14 cellular contexts compared by ENCODE assay signal in genomic region chr9:111944467-111944866, GRCh38. TPM values are rescaled to one million over a fixed set of nuclear protein-coding genes. Genes with fewer than 3 reads are reported as not detected.
DNase-seq lines count a peak whose midpoint lies in the region; ATAC-seq and TF ChIP-seq lines count a peak whose summit lies in the region.
"Had no signal": no experiment of that assay in that cellular context is flagged by ENCODE, and none has a peak within 500 bp of the region (broad histone marks: within the 10 kb centered on the region; RNA-seq: fewer than 3 reads in every experiment).

No MANE protein-coding gene starts in this region.

- H3K9me3 Mint-ChIP-seq in MCF 10A (ENCODE audit: unreplicated experiment), result no peaks in the 10 kb centered on the region
- no peaks in the 10 kb centered on the region for H3K9me3 Mint-ChIP-seq in Calu3 (ENCODE audit: low read depth, unreplicated experiment)
- H3K9me3 Mint-ChIP-seq in activated T-helper 2 cell treated with anti-CD3 and anti-CD28 coated beads, Interferon-gamma antibody, Interleukin-2, Interleukin-4, amounts not matched to agents 10 μg/mL and 5 μg/mL and 100 μg/mL, durations not matched to agents 14 hours and 24 hours and 36 hours, result no peaks in the 10 kb centered on the region
- H3K9me3 Mint-ChIP-seq: activated naive CD4-positive, alpha-beta T cell treated with anti-CD3 and anti-CD28 coated beads, Interleukin-2, amount 10 ng/mL, durations not matched to agents 7 days and 5 days had no signal

- H3K27ac Mint-ChIP-seq in MCF 10A (ENCODE audit: low read depth, unreplicated experiment) (no peak overlapping the region), Calu3 (ENCODE audit: unreplicated experiment) (no peak overlapping the region)
- H3K27ac Mint-ChIP-seq in activated T-helper 2 cell treated with anti-CD3 and anti-CD28 coated beads, Interferon-gamma antibody, Interleukin-2, Interleukin-4, amounts not matched to agents 10 μg/mL and 5 μg/mL and 100 μg/mL, durations not matched to agents 14 hours and 24 hours and 36 hours, result no peak overlapping the region
- H3K27ac Mint-ChIP-seq: activated naive CD4-positive, alpha-beta T cell treated with anti-CD3 and anti-CD28 coated beads, Interleukin-2, amount 10 ng/mL, durations not matched to agents 7 days and 5 days had no signal

- ATAC-seq in HG03280 (IDR thresholded peaks at IDR 0.05; ENCODE audit: unreplicated experiment), result no peak

- CTCF ChIA-PET in MCF 10A (lab: Yijun Ruan, JAX), result no interaction called here
- CTCF ChIA-PET in Calu3 (lab: Charles Lee), result no interaction called here

- H3K4me3 Mint-ChIP-seq in MCF 10A (ENCODE audit: unreplicated experiment), result no peak overlapping the region
- no peak overlapping the region for H3K4me3 Mint-ChIP-seq in Calu3 (ENCODE audit: low read depth, unreplicated experiment)
- H3K4me3 Mint-ChIP-seq in activated T-helper 2 cell treated with anti-CD3 and anti-CD28 coated beads, Interferon-gamma antibody, Interleukin-2, Interleukin-4, amounts not matched to agents 10 μg/mL and 5 μg/mL and 100 μg/mL, durations not matched to agents 14 hours and 24 hours and 36 hours (ENCODE audit: low read depth), result no peak overlapping the region
- H3K4me3 Mint-ChIP-seq: activated naive CD4-positive, alpha-beta T cell treated with anti-CD3 and anti-CD28 coated beads, Interleukin-2, amount 10 ng/mL, durations not matched to agents 7 days and 5 days had no signal

- BruUV-seq in MCF 10A (replicated peaks; lab: Mats Ljungman, UMichigan), result no TSS peak
- BruUV-seq in Calu3 (replicated peaks; lab: Mats Ljungman, UMichigan), result no TSS peak

- DNase-seq in MCF 10A (ENCODE audit: unreplicated experiment), result peak; percentile 54
- DNase-seq in breast epithelium (ENCODE audit: low spot score in 2 of 2), result no peak
- peak; percentile 42 for DNase-seq in RPMI7951 (ENCODE audit: low read depth)
- peak; percentile 61 for DNase-seq in fibroblast of pulmonary artery (ENCODE audit: low read depth)
- DNase-seq in Calu3, result no peak
- DNase-seq in NCI-H2107 treated with DMSO at 0.1 percent for 48 hours (lab: John Stamatoyannopoulos, UW; ENCODE audit: unreplicated experiment), result no peak
- DNase-seq in activated T-helper 2 cell treated with anti-CD3 and anti-CD28 coated beads, Interferon-gamma antibody, Interleukin-2, Interleukin-4, amounts not matched to agents 10 μg/mL and 5 μg/mL and 100 μg/mL, durations not matched to agents 14 hours and 24 hours and 36 hours (ENCODE audit: low spot score), result no peak
- DNase-seq: colonic mucosa, DND-41, foreskin melanocyte, NCI-H2081, uterus had no signal

- H3K27me3 Mint-ChIP-seq in MCF 10A (ENCODE audit: insufficient read depth, unreplicated experiment) (no peaks in the 10 kb centered on the region), Calu3 (ENCODE audit: unreplicated experiment) (no peaks in the 10 kb centered on the region)
- H3K27me3 Mint-ChIP-seq in activated T-helper 2 cell treated with anti-CD3 and anti-CD28 coated beads, Interferon-gamma antibody, Interleukin-2, Interleukin-4, amounts not matched to agents 10 μg/mL and 5 μg/mL and 100 μg/mL, durations not matched to agents 14 hours and 24 hours and 36 hours (ENCODE audit: low read depth), result peaks cover 7% of the 10 kb centered on the region

- no peaks in the 10 kb centered on the region for H3K4me1 ChIP-seq in breast epithelium
- H3K4me1 ChIP-seq: colonic mucosa, uterus had no signal

- TF ChIP-seq CTCF in MCF 10A (IDR thresholded peaks at IDR 0.05; ENCODE audit: unreplicated experiment) (no peak), breast epithelium (IDR thresholded peaks at IDR 0.05) (no peak), fibroblast of pulmonary artery (IDR thresholded peaks at IDR 0.05; ENCODE audit: low read length, missing control alignments) (no peak), Calu3 (IDR thresholded peaks at IDR 0.05; ENCODE audit: unreplicated experiment) (no peak)

- TF ChIP-seq POLR2A in breast epithelium (IDR thresholded peaks at IDR 0.05), result no peak

- H3K4me3 ChIP-seq in breast epithelium (no peak overlapping the region), fibroblast of pulmonary artery (replicated peaks; ENCODE audit: low read depth, low read length) (no peak overlapping the region)
- H3K4me3 ChIP-seq: colonic mucosa, uterus had no signal

- H3K9me3 ChIP-seq in breast epithelium, result no peaks in the 10 kb centered on the region
- H3K9me3 ChIP-seq: colonic mucosa, uterus had no signal

- POLR2A ChIA-PET in MCF 10A (lab: Yijun Ruan, JAX), result interaction anchor here (0.6 to 1.0 kb wide), 3 partner anchors 26 to 86 kb away, joined by 3 read pairs; partner anchors contain the start of gene UGCG

- intact Hi-C loops in MCF 10A (cut with micrococcal nuclease) (no loop called here), breast epithelium (cut with DNase I; ENCODE audit: low total_unique reads) (no loop called here), Calu3 (cut with micrococcal nuclease; ENCODE audit: unreplicated experiment) (no loop called here)
- intact Hi-C loops in activated T-helper 2 cell treated with anti-CD3 and anti-CD28 coated beads, Interferon-gamma antibody, Interleukin-2, Interleukin-4, amounts not matched to agents 10 μg/mL and 5 μg/mL and 100 μg/mL, durations not matched to agents 14 hours and 24 hours and 36 hours (cut with micrococcal nuclease), result no loop called here

- H3K4me1 Mint-ChIP-seq in MCF 10A (ENCODE audit: insufficient read depth, unreplicated experiment), result peaks cover 15% of the 10 kb centered on the region
- peaks cover 22% of the 10 kb centered on the region for H3K4me1 Mint-ChIP-seq in Calu3 (ENCODE audit: low read depth, unreplicated experiment)
- peaks cover 13% of the 10 kb centered on the region for H3K4me1 Mint-ChIP-seq in activated T-helper 2 cell treated with anti-CD3 and anti-CD28 coated beads, Interferon-gamma antibody, Interleukin-2, Interleukin-4, amounts not matched to agents 10 μg/mL and 5 μg/mL and 100 μg/mL, durations not matched to agents 14 hours and 24 hours and 36 hours (ENCODE audit: low read depth)

- H3K27ac ChIP-seq in breast epithelium, result no peak overlapping the region
- H3K27ac ChIP-seq: colonic mucosa, uterus had no signal

- H3K27me3 ChIP-seq in breast epithelium, result no peaks in the 10 kb centered on the region
- H3K27me3 ChIP-seq: colonic mucosa, uterus had no signal

- no peaks in the 10 kb centered on the region for H3K36me3 ChIP-seq in breast epithelium
- H3K36me3 ChIP-seq: colonic mucosa, uterus had no signal

- H3K36me3 Mint-ChIP-seq in MCF 10A (ENCODE audit: insufficient read depth, unreplicated experiment) (peaks cover 6% of the 10 kb centered on the region), Calu3 (ENCODE audit: insufficient read depth, unreplicated experiment) (peaks cover 5% of the 10 kb centered on the region)
- H3K36me3 Mint-ChIP-seq in activated T-helper 2 cell treated with anti-CD3 and anti-CD28 coated beads, Interferon-gamma antibody, Interleukin-2, Interleukin-4, amounts not matched to agents 10 μg/mL and 5 μg/mL and 100 μg/mL, durations not matched to agents 14 hours and 24 hours and 36 hours (ENCODE audit: low read depth), result no peaks in the 10 kb centered on the region
- H3K36me3 Mint-ChIP-seq: activated naive CD4-positive, alpha-beta T cell treated with anti-CD3 and anti-CD28 coated beads, Interleukin-2, amount 10 ng/mL, durations not matched to agents 7 days and 5 days had no signal

RNA-seq across cellular contexts. Expression of gene UGCG, which starts 47.9 kb away (rescaled TPM):
- total RNA-seq in MCF 10A (2022) (29.5 and 31.4 TPM in 2 replicates), breast epithelium (10 to 100 TPM; 22.4 to 57.1 (median 55.1) TPM), Calu3 (2022) (75.5 and 84.8 TPM in 2 replicates)
- 21.7 and 27.8 TPM in 2 replicates for total RNA-seq in RPMI7951 (2014; rRNA removed; shearing (Covaris generic))
- 14.4 and 16.6 TPM in 2 replicates for total RNA-seq in activated T-helper 2 cell treated with anti-CD3 and anti-CD28 coated beads, Interferon-gamma antibody, Interleukin-2, Interleukin-4, amounts not matched to agents 10 μg/mL and 5 μg/mL and 100 μg/mL, durations not matched to agents 14 hours and 24 hours and 36 hours

Comparison
In these comparisons a context has a peak if more than half of its experiments do, and no peak if none do; other contexts are left out.
1. DNase-seq: peak in MCF 10A (single experiment), RPMI7951 (single experiment) and fibroblast of pulmonary artery (single experiment); none in breast epithelium (0 of 2), Calu3 (single experiment), NCI-H2107 treated with DMSO at 0.1 percent for 48 hours (single experiment) and activated T-helper 2 cell treated with anti-CD3 and anti-CD28 coated beads, Interferon-gamma antibody, Interleukin-2, Interleukin-4, amounts not matched to agents 10 μg/mL and 5 μg/mL and 100 μg/mL, durations not matched to agents 14 hours and 24 hours and 36 hours (single experiment).